In genomic region chr5:39274388-39275085, GRCh38 we compare ENCODE assay signal across 9 cellular contexts. TPM values are rescaled to one million over a fixed set of nuclear protein-coding genes. Genes with fewer than 3 reads are reported as not detected.
A peak's percentile ranks its signal among the peaks of the same experiment; 100 is the strongest.
DNase-seq lines count a peak whose midpoint lies in the region; ATAC-seq and TF ChIP-seq lines count a peak whose summit lies in the region.
"Had no signal": no experiment of that assay in that cellular context is flagged by ENCODE, and none has a peak within 500 bp of the region (broad histone marks: within the 10 kb centered on the region; RNA-seq: fewer than 3 reads in every experiment).

No MANE protein-coding gene starts in this region.

- no peak overlapping the region for H3K4me3 Mint-ChIP-seq in WTC11

- H3K27me3 Mint-ChIP-seq in WTC11 (ENCODE audit: low read depth), result no peaks in the 10 kb centered on the region

- H3K9ac ChIP-seq in duodenal mucosa (ENCODE audit: low read depth in 1 of 2, low read length in 2 of 2), result no peak overlapping the region

- ATAC-seq in GM21717 (IDR thresholded peaks at IDR 0.05; ENCODE audit: unreplicated experiment) (peak; percentile 94), WTC11 (no peak)

- H3K4me3 ChIP-seq in duodenal mucosa (ENCODE audit: low read depth in 1 of 2, low read length in 2 of 2) (peak overlapping the region; percentile 6 to 48), tibial nerve (peak overlapping the region in 2 of 4 donors; percentile 9 to 31)

- H3K27ac ChIP-seq in duodenal mucosa (ENCODE audit: low read depth, low read length) (no peak overlapping the region), tibial nerve (peak overlapping the region in 3 of 4 donors; percentile 60 to 72 (median 65))

- H3K9me3 Mint-ChIP-seq in WTC11, result peaks cover 25% of the 10 kb centered on the region

- CTCF ChIA-PET in WTC11 (lab: Charles Lee), result interaction anchor here (1.1 kb wide), 1 partner anchor 57 kb away, joined by 3 read pairs; no protein-coding TSS in a partner anchor

- POLR2A ChIA-PET in WTC11 (lab: Charles Lee), result no interaction called here

- no peaks in the 10 kb centered on the region for H3K36me3 ChIP-seq in duodenal mucosa (ENCODE audit: control insufficient read depth in 1 of 2, insufficient read depth in 2 of 2, low read length in 2 of 2)
- H3K36me3 ChIP-seq in tibial nerve, result no peaks in the 10 kb centered on the region

- DNase-seq in GM13977 (ENCODE audit: low spot score), result peak; percentile 54
- DNase-seq in Kasumi-1 (lab: John Stamatoyannopoulos, UW), result peak; percentile 60 to 76
- DNase-seq in tibial nerve (ENCODE audit: low spot score in 2 of 2), result no peak
- DNase-seq in WTC11 (ENCODE audit: low spot score), result no peak
- DNase-seq in GM19238 (ENCODE audit: insufficient read length, low spot score), result no peak
- DNase-seq in NCI-H510A treated with DMSO at 0.1 percent for 48 hours (lab: John Stamatoyannopoulos, UW), result no peak

- no peaks in the 10 kb centered on the region for H3K36me3 Mint-ChIP-seq in WTC11

- no peaks in the 10 kb centered on the region for H3K4me1 Mint-ChIP-seq in WTC11

- TF ChIP-seq POLR2A in tibial nerve (IDR thresholded peaks at IDR 0.05), result no peak

- no peaks in the 10 kb centered on the region for H3K27me3 ChIP-seq in duodenal mucosa (ENCODE audit: control insufficient read depth in 1 of 2, insufficient read depth in 2 of 2, low read length in 2 of 2)
- H3K27me3 ChIP-seq in tibial nerve, result no peaks in the 10 kb centered on the region

- TF ChIP-seq CTCF in GM13977 (IDR thresholded peaks at IDR 0.05; ENCODE audit: extremely low read depth, insufficient read depth, missing control alignments), result no peak
- no peak for TF ChIP-seq CTCF in tibial nerve (IDR thresholded peaks at IDR 0.05)
- no peak for TF ChIP-seq CTCF in WTC11 (IDR thresholded peaks at IDR 0.05)

- H3K27ac Mint-ChIP-seq in WTC11, result no peak overlapping the region

- in situ Hi-C loops in GM13977 (cut with MboI; ENCODE audit: low pct_unique_long_range_greater_than_20kb, low sequenced_read_pairs, unreplicated experiment), result no loop called here

- peak in 1 of 2 donors; percentile 48 for TF ChIP-seq EP300 in tibial nerve (IDR thresholded peaks at IDR 0.05)

- WGBS in tibial nerve, 2 donors, result 41 to 47% methylated on average over 3 of the region's 3 CpGs

- no peaks in the 10 kb centered on the region for H3K9me3 ChIP-seq in duodenal mucosa (ENCODE audit: control insufficient read depth in 1 of 2, low read length in 2 of 2)
- no peaks in the 10 kb centered on the region for H3K9me3 ChIP-seq in tibial nerve

- peaks cover 5 to 6% of the 10 kb centered on the region in 2 donors for H3K4me1 ChIP-seq in duodenal mucosa (ENCODE audit: control insufficient read depth in 1 of 2, insufficient read depth in 2 of 2, low read length in 2 of 2)
- H3K4me1 ChIP-seq in tibial nerve, result peaks cover 0 to 16% (median 4%) of the 10 kb centered on the region in 4 donors

TF ChIP-seq in WTC11, 78 proteins besides CTCF, POLR2A, EP300 and RAD21:
- TF ChIP-seq CBFB (CRISPR knock-in tag; IDR thresholded peaks at IDR 0.05; ENCODE audit: low read depth), result no peak
- TF ChIP-seq HMGXB4 (CRISPR knock-in tag; IDR thresholded peaks at IDR 0.05), result no peak
- no peak for TF ChIP-seq ZNF671 (CRISPR knock-in tag; IDR thresholded peaks at IDR 0.05)
- no peak for TF ChIP-seq ATF6 (CRISPR knock-in tag; IDR thresholded peaks at IDR 0.05)
- no peak for TF ChIP-seq NFYB (CRISPR knock-in tag; conservative IDR thresholded peaks at IDR 0.05; ENCODE audit: low read depth)
- no peak for TF ChIP-seq FOXP4 (CRISPR knock-in tag; IDR thresholded peaks at IDR 0.05)
- TF ChIP-seq ZNF423 (CRISPR knock-in tag; IDR thresholded peaks at IDR 0.05), result no peak
- no peak for TF ChIP-seq EMX1 (CRISPR knock-in tag; IDR thresholded peaks at IDR 0.05)
- no peak for TF ChIP-seq HMGA2 (CRISPR knock-in tag; IDR thresholded peaks at IDR 0.05)
- TF ChIP-seq JUN (CRISPR knock-in tag; IDR thresholded peaks at IDR 0.05), result no peak
- no peak for TF ChIP-seq NR3C1 (CRISPR knock-in tag; conservative IDR thresholded peaks at IDR 0.05; ENCODE audit: low read depth)
- no peak for TF ChIP-seq PRRX2 (CRISPR knock-in tag; IDR thresholded peaks at IDR 0.05)
- no peak for TF ChIP-seq NFE2L1 (CRISPR knock-in tag; IDR thresholded peaks at IDR 0.05)
- no peak for TF ChIP-seq ATF2 (CRISPR knock-in tag; IDR thresholded peaks at IDR 0.05; ENCODE audit: borderline replicate concordance, low read depth)
- no peak for TF ChIP-seq E2F4 (CRISPR knock-in tag; IDR thresholded peaks at IDR 0.05; ENCODE audit: borderline replicate concordance, low read depth)
TF ChIP-seq in WTC11: peak in this region for 0.

RNA-seq across cellular contexts. Expression of gene FYB1, which starts 55.2 kb away (rescaled TPM):
- total RNA-seq in tibial nerve, result 10 to 100 TPM in 2 of 4 donors, 1 to 10 TPM in 2; 6.7 to 25.1 (median 16.3) TPM
- total RNA-seq in WTC11 (2021), result 0.27 to 0.71 TPM (median 0.52 TPM) in 3 replicates
- total RNA-seq: fibroblast of villous mesenchyme had no signal

Comparison
In these comparisons a context has a peak if more than half of its experiments do, and no peak if none do; other contexts are left out.
1. DNase-seq: peak in GM13977 (single experiment) and Kasumi-1 (2 of 2); none in tibial nerve (0 of 2), WTC11 (single experiment), GM19238 (single experiment) and NCI-H510A treated with DMSO at 0.1 percent for 48 hours (single experiment).